1 cellular context compared by ENCODE assay signal in genomic region chr19:6062274-6062673, GRCh38.
TF ChIP-seq lines count a peak whose summit lies in the region.

No MANE protein-coding gene starts in this region.

TF ChIP-seq in H1, 55 proteins besides CTCF, POLR2A, EP300 and RAD21 (continued from another document):
- TF ChIP-seq CHD7 (IDR thresholded peaks at IDR 0.05; ENCODE audit: insufficient replicate concordance, low read length) (no peak), CHD1 (IDR thresholded peaks at IDR 0.05; ENCODE audit: low read depth, low read length) (no peak), RXRA (IDR thresholded peaks at IDR 0.05; ENCODE audit: insufficient read depth, low read depth, low read length) (no peak), TCF12 (IDR thresholded peaks at IDR 0.05; ENCODE audit: low read depth, low read length) (no peak), POLR2AphosphoS5 (IDR thresholded peaks at IDR 0.05; ENCODE audit: low read depth, low read length) (no peak), TAF7 (optimal IDR thresholded peaks at IDR 0.05; ENCODE audit: borderline replicate concordance, low read depth, low read length) (no peak), USF2 (IDR thresholded peaks at IDR 0.05; ENCODE audit: low read length) (no peak), HDAC2 (IDR thresholded peaks at IDR 0.05; ENCODE audit: borderline replicate concordance in 1 of 2, low read depth in 2 of 2, low read length in 2 of 2) (no peak), CEBPB (IDR thresholded peaks at IDR 0.05; ENCODE audit: low read depth, low read length) (no peak)
